ENCODE assay signal across 18 cellular contexts in genomic region chr10:17183110-17183509, GRCh38. TPM values are rescaled to one million over a fixed set of nuclear protein-coding genes. Genes with fewer than 3 reads are reported as not detected.
DNase-seq lines count a peak whose midpoint lies in the region; ATAC-seq and TF ChIP-seq lines count a peak whose summit lies in the region.
"Had no signal": no experiment of that assay in that cellular context is flagged by ENCODE, and none has a peak within 500 bp of the region (broad histone marks: within the 10 kb centered on the region; RNA-seq: fewer than 3 reads in every experiment).

No MANE protein-coding gene starts in this region.

- TF ChIP-seq CTCF in 22Rv1 (IDR thresholded peaks at IDR 0.05) (peak; percentile 14), GM06990 (IDR thresholded peaks at IDR 0.05; ENCODE audit: insufficient read depth, low read length, poor library complexity, severe bottlenecking) (peak; percentile 19), astrocyte of the cerebellum (IDR thresholded peaks at IDR 0.05; ENCODE audit: low read depth, low read length, missing control alignments) (peak; percentile 5), foreskin keratinocyte (conservative IDR thresholded peaks at IDR 0.05) (peak; percentile 54), WTC11 (IDR thresholded peaks at IDR 0.05) (no peak)

- POLR2A ChIA-PET in WTC11 (lab: Charles Lee) = no interaction called here

- DNase-seq in GM06990 (ENCODE audit: extremely low read depth, insufficient read length) (no peak), astrocyte of the cerebellum (ENCODE audit: low read depth) (no peak), foreskin keratinocyte (no peak), MV-4-11 (lab: John Stamatoyannopoulos, UW) (no peak), posterior vena cava (ENCODE audit: low spot score) (no peak), WTC11 (ENCODE audit: low spot score) (no peak)
- DNase-seq: foreskin fibroblast, NCI-H1105 treated with DMSO at 0.1 percent for 48 hours, NCI-H2171, NCI-H526 treated with DMSO at 0.1 percent for 48 hours, OCI-M1, T1000 had no signal

- H3K27me3 ChIP-seq in GM06990 (replicated peaks; ENCODE audit: control insufficient read depth, insufficient read depth, low read length) = no peaks in the 10 kb centered on the region
- no peaks in the 10 kb centered on the region for H3K27me3 ChIP-seq in foreskin keratinocyte

- in situ Hi-C loops in astrocyte of the cerebellum (cut with HindIII; ENCODE audit: low sequenced_read_pairs) = no loop called here

- H3K27ac ChIP-seq in 22Rv1 = no peak overlapping the region
- no peak overlapping the region for H3K27ac ChIP-seq in foreskin keratinocyte
- H3K27ac ChIP-seq: KMS-11 had no signal

- H3K9me3 Mint-ChIP-seq in WTC11 = no peaks in the 10 kb centered on the region
- H3K9me3 Mint-ChIP-seq: central memory CD8-positive, alpha-beta T cell; nephron had no signal

- H3K4me1 ChIP-seq in foreskin keratinocyte = no peaks in the 10 kb centered on the region

- H3K36me3 Mint-ChIP-seq in WTC11 = no peaks in the 10 kb centered on the region

- no peak overlapping the region for H3K4me3 Mint-ChIP-seq in WTC11
- H3K4me3 Mint-ChIP-seq: central memory CD8-positive, alpha-beta T cell; nephron had no signal

- peak; percentile 27 for ATAC-seq in foreskin keratinocyte
- no peak for ATAC-seq in HG03135 (IDR thresholded peaks at IDR 0.05; ENCODE audit: unreplicated experiment)
- ATAC-seq in WTC11 = no peak
- ATAC-seq: activated CD4-positive, CD25-positive, alpha-beta regulatory T cell treated with anti-CD3 and anti-CD28 coated beads, Interleukin-2, amount 50 U/mL, for 24 hours had no signal

- H3K4me3 ChIP-seq in GM06990 (replicated peaks; ENCODE audit: low read depth, low read length) (no peak overlapping the region), astrocyte of the cerebellum (ENCODE audit: low read depth, low read length) (no peak overlapping the region)

- H3K27ac Mint-ChIP-seq in WTC11 = no peak overlapping the region
- H3K27ac Mint-ChIP-seq: nephron had no signal

- peaks cover 17% of the 10 kb centered on the region for H3K4me1 Mint-ChIP-seq in WTC11
- H3K4me1 Mint-ChIP-seq: central memory CD8-positive, alpha-beta T cell; nephron had no signal

- H3K36me3 ChIP-seq in GM06990 (ENCODE audit: control insufficient read depth, insufficient read depth, low read length) = no peaks in the 10 kb centered on the region

- H3K27me3 Mint-ChIP-seq in WTC11 (ENCODE audit: low read depth) = no peaks in the 10 kb centered on the region
- H3K27me3 Mint-ChIP-seq: central memory CD8-positive, alpha-beta T cell had no signal

- CTCF ChIA-PET in WTC11 (lab: Charles Lee) = interaction anchor here (1.3 kb wide), 1 partner anchor 29 kb away, joined by 3 read pairs; no protein-coding TSS in a partner anchor

- intact Hi-C loops in posterior vena cava (cut with DNase I) = no loop called here

TF ChIP-seq in WTC11, 78 proteins besides CTCF, POLR2A, EP300 and RAD21 (continues in another document):
- no peak for TF ChIP-seq ESRRA (CRISPR knock-in tag; IDR thresholded peaks at IDR 0.05; ENCODE audit: borderline replicate concordance)
- no peak for TF ChIP-seq AFF4 (CRISPR knock-in tag; IDR thresholded peaks at IDR 0.05; ENCODE audit: borderline replicate concordance)
- TF ChIP-seq ZNF219 (CRISPR knock-in tag; IDR thresholded peaks at IDR 0.05; ENCODE audit: borderline replicate concordance) = no peak
- TF ChIP-seq ATF2 (CRISPR knock-in tag; IDR thresholded peaks at IDR 0.05; ENCODE audit: borderline replicate concordance, low read depth) = no peak
- TF ChIP-seq ATF1 (CRISPR knock-in tag; IDR thresholded peaks at IDR 0.05) = no peak
- TF ChIP-seq NR2C2 (CRISPR knock-in tag; IDR thresholded peaks at IDR 0.05) = no peak
- TF ChIP-seq MAX (CRISPR knock-in tag; IDR thresholded peaks at IDR 0.05) = no peak
- TF ChIP-seq PRDM15 (CRISPR knock-in tag; IDR thresholded peaks at IDR 0.05) = no peak
- TF ChIP-seq CBFB (CRISPR knock-in tag; IDR thresholded peaks at IDR 0.05; ENCODE audit: low read depth) = no peak
- TF ChIP-seq E2F4 (CRISPR knock-in tag; IDR thresholded peaks at IDR 0.05; ENCODE audit: borderline replicate concordance, low read depth) = no peak

RNA-seq across cellular contexts. Expression of gene TRDMT1, which starts 18.4 kb away (rescaled TPM):
- 5.3 and 5.7 TPM in 2 replicates for total RNA-seq in foreskin keratinocyte
- polyA plus RNA-seq in foreskin keratinocyte = 2.8 and 3.2 TPM in 2 replicates
- 10 to 100 TPM in 1 of 2 donors, 1 to 10 TPM in 1; 9.5 to 11.0 TPM for total RNA-seq in posterior vena cava
- 10.6 to 11.7 TPM (median 11.0 TPM) in 3 replicates for total RNA-seq in WTC11 (2021)

RNA-seq across cellular contexts. Expression of gene VIM, which starts 44.9 kb away (rescaled TPM):
- total RNA-seq in foreskin keratinocyte = 1,186 and 2,083 TPM in 2 replicates
- 1,106 and 1,757 TPM in 2 replicates for polyA plus RNA-seq in foreskin keratinocyte
- 1,000 to 10,000 TPM; 2,278 to 2,643 TPM for total RNA-seq in posterior vena cava
- 65.0 to 74.1 TPM (median 66.2 TPM) in 3 replicates for total RNA-seq in WTC11 (2021)

RNA-seq across cellular contexts. Expression of gene CUBN, which starts 53.5 kb away (rescaled TPM):
- 0.07 and 0.10 TPM in 2 replicates for total RNA-seq in foreskin keratinocyte
- polyA plus RNA-seq in foreskin keratinocyte = 0.01 and 0.06 TPM in 2 replicates
- 1 to 10 TPM; 1.1 to 2.3 TPM for total RNA-seq in posterior vena cava
- total RNA-seq in WTC11 (2021) = 0.18 to 0.46 TPM (median 0.27 TPM) in 3 replicates

Comparison
In these comparisons a context has a peak if more than half of its experiments do, and no peak if none do; other contexts are left out.
1. RNA of gene VIM, which starts 44.9 kb away (total RNA-seq): 2,278 to 2,643 TPM in posterior vena cava and 1,186 to 2,083 TPM in foreskin keratinocyte; 65.0 to 74.1 TPM in WTC11; every median in the first group is over 10 times any median in the second.